8 cellular contexts compared by ENCODE assay signal in the genomic region with DNA sequence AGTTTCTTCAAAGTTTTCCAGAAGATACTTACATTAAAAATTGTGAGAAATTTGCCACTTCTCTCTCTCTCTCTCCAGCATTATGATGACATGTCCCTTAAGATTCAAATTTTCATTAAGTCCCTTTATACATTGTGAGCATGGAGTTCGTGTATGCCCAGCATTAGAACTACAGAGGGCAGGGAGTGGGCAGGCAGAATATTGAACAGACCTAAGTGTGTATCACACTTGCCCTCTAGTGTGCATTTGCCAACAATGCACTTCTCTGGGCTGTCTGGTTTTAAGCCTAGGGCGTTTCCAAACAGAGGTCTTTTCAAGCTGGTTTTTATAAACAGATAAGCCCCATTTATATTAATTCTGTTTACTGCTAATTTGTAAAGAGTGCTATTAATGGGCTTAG. TPM values are rescaled to one million over a fixed set of nuclear protein-coding genes. Genes with fewer than 3 reads are reported as not detected.
DNase-seq lines count a peak whose midpoint lies in the region; ATAC-seq and TF ChIP-seq lines count a peak whose summit lies in the region.

No MANE protein-coding gene starts in this region.

- H3K27ac Mint-ChIP-seq in naive B cell: no peak overlapping the region

- DNase-seq in activated T-cell treated with anti-CD3 and anti-CD28 coated beads, Interleukin-2, amount 50 U/mL, for 4 hours: no peak
- DNase-seq in activated T-cell treated with anti-CD3 and anti-CD28 coated beads, Interleukin-2, amount 50 U/mL, for 1 hour: no peak
- DNase-seq in SHP77 (lab: John Stamatoyannopoulos, UW) (peak; percentile 32 to 59), epithelial cell of esophagus (ENCODE audit: low read depth) (peak; percentile 66), naive B cell (no peak), NCI-H1048 (lab: John Stamatoyannopoulos, UW) (no peak)

- peak; percentile 84 for TF ChIP-seq CTCF in epithelial cell of esophagus (IDR thresholded peaks at IDR 0.05; ENCODE audit: insufficient read depth, low read depth, low read length, missing control alignments)

- no peaks in the 10 kb centered on the region for H3K4me1 Mint-ChIP-seq in activated T-cell treated with anti-CD3 and anti-CD28 coated beads, Interleukin-2, amount 50 U/mL, for 4 hours (ENCODE audit: low read depth)
- no peaks in the 10 kb centered on the region for H3K4me1 Mint-ChIP-seq in naive B cell

- ATAC-seq in activated T-cell treated with anti-CD3 and anti-CD28 coated beads, Interleukin-2, amount 50 U/mL, for 4 hours: peak; percentile 73 to 77
- ATAC-seq in GM21515 (IDR thresholded peaks at IDR 0.05; ENCODE audit: unreplicated experiment) (peak; percentile 88), HG03565 (IDR thresholded peaks at IDR 0.05; ENCODE audit: unreplicated experiment) (peak; percentile 90), naive B cell (ENCODE audit: low read depth in 2 of 2) (peak; percentile 67 to 70)

- H3K27me3 Mint-ChIP-seq in activated T-cell treated with anti-CD3 and anti-CD28 coated beads, Interleukin-2, amount 50 U/mL, for 4 hours (ENCODE audit: low read depth): peaks cover 4% of the 10 kb centered on the region
- H3K27me3 Mint-ChIP-seq in naive B cell: peaks cover 16 to 23% (median 18%) of the 10 kb centered on the region in 3 donors

- no peak overlapping the region for H3K4me3 ChIP-seq in epithelial cell of esophagus (ENCODE audit: low read length)

- no peaks in the 10 kb centered on the region for H3K9me3 Mint-ChIP-seq in activated T-cell treated with anti-CD3 and anti-CD28 coated beads, Interleukin-2, amount 50 U/mL, for 4 hours
- H3K9me3 Mint-ChIP-seq in naive B cell: no peaks in the 10 kb centered on the region

- no peaks in the 10 kb centered on the region for H3K36me3 Mint-ChIP-seq in activated T-cell treated with anti-CD3 and anti-CD28 coated beads, Interleukin-2, amount 50 U/mL, for 4 hours (ENCODE audit: insufficient read depth)
- no peaks in the 10 kb centered on the region for H3K36me3 Mint-ChIP-seq in naive B cell

- H3K4me3 Mint-ChIP-seq in activated T-cell treated with anti-CD3 and anti-CD28 coated beads, Interleukin-2, amount 50 U/mL, for 4 hours: no peak overlapping the region
- no peak overlapping the region for H3K4me3 Mint-ChIP-seq in naive B cell

RNA-seq across cellular contexts. Expression of a gene that starts 28.3 kb away (rescaled TPM):
- total RNA-seq in activated T-cell treated with anti-CD3 and anti-CD28 coated beads, Interleukin-2, amount 50 U/mL, for 4 hours: 100 to 1,000 TPM; 126 to 157 (median 136) TPM
- 10 to 100 TPM; 18.6 to 80.3 (median 26.7) TPM for polyA plus RNA-seq in naive B cell (ENCODE audit: low read depth in 6 of 6)

Comparison
In these comparisons a context has a peak if more than half of its experiments do, and no peak if none do; other contexts are left out.
1. DNase-seq: peak in SHP77 (2 of 2) and epithelial cell of esophagus (single experiment); none in activated T-cell treated with anti-CD3 and anti-CD28 coated beads, Interleukin-2, amount 50 U/mL, for 4 hours (single experiment), activated T-cell treated with anti-CD3 and anti-CD28 coated beads, Interleukin-2, amount 50 U/mL, for 1 hour (single experiment), naive B cell (single experiment) and NCI-H1048 (single experiment).
2. Peak in every context shown above with its lines, with median percentiles within 50 percentile points of each other: ATAC-seq.